1 cellular context compared by ENCODE assay signal in the genomic region with DNA sequence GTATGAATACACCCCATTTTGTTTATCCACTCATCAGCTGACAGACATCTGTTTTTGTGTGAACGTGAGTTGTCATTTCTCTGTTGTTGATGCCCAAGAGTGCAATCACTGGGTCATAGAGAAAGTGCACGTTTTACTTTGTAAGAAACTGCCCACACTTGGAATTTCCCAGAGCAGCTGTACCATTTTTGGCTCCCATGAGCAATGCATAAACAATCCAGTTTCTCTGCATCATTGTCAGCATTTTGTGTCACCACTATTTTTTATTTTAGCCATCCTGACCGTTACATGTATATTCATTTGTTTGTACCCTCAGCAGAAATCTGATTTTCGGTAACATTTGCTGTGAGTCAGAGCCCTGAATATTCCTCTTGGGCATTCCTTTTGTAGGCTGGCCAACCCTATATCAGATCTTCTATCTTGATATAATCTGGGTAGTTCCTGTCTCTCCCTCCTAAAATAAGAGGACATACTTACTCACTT.
A peak's percentile ranks its signal among the peaks of the same experiment; 100 is the strongest.
TF ChIP-seq lines count a peak whose summit lies in the region.

No MANE protein-coding gene starts in this region.

TF ChIP-seq in SK-N-SH, 30 proteins besides CTCF, POLR2A, EP300 and RAD21 (continued from another document):
- TF ChIP-seq, protein P1, sequence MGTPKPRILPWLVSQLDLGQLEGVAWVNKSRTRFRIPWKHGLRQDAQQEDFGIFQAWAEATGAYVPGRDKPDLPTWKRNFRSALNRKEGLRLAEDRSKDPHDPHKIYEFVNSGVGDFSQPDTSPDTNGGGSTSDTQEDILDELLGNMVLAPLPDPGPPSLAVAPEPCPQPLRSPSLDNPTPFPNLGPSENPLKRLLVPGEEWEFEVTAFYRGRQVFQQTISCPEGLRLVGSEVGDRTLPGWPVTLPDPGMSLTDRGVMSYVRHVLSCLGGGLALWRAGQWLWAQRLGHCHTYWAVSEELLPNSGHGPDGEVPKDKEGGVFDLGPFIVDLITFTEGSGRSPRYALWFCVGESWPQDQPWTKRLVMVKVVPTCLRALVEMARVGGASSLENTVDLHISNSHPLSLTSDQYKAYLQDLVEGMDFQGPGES (IDR thresholded peaks at IDR 0.05; ENCODE audit: low read depth, low read length), result no peak
- TF ChIP-seq TEAD4 (IDR thresholded peaks at IDR 0.05; ENCODE audit: borderline replicate concordance, insufficient read depth) (peak; percentile 66; the same call in 1 of the 2 replicates), RCOR1 (IDR thresholded peaks at IDR 0.05; ENCODE audit: low read length) (no peak), TCF12 (IDR thresholded peaks at IDR 0.05) (peak; percentile 77), MEF2A (IDR thresholded peaks at IDR 0.05; ENCODE audit: borderline replicate concordance, low read depth) (peak; percentile 81), NFIC (IDR thresholded peaks at IDR 0.05; ENCODE audit: borderline replicate concordance) (no peak; the same call in none of the 2 replicates), FOSL2 (IDR thresholded peaks at IDR 0.05; ENCODE audit: borderline replicate concordance, low read depth) (peak; percentile 52; the same call in 1 of the 2 replicates), JUND (IDR thresholded peaks at IDR 0.05) (peak; percentile 71), GABPA (IDR thresholded peaks at IDR 0.05; ENCODE audit: low read depth) (no peak), FOXM1 (IDR thresholded peaks at IDR 0.05; ENCODE audit: low read depth) (no peak), POLR2AphosphoS5 (IDR thresholded peaks at IDR 0.05; ENCODE audit: low read depth, low read length) (no peak)
TF ChIP-seq in SK-N-SH: peak in this region for 6.
